Comparison of ENCODE assay signal across 12 cellular contexts in genomic region chr1:204443871-204444581, GRCh38. TPM values are rescaled to one million over a fixed set of nuclear protein-coding genes. Genes with fewer than 3 reads are reported as not detected.
A peak's percentile ranks its signal among the peaks of the same experiment; 100 is the strongest.
DNase-seq lines count a peak whose midpoint lies in the region; ATAC-seq and TF ChIP-seq lines count a peak whose summit lies in the region.
"Had no signal": no experiment of that assay in that cellular context is flagged by ENCODE, and none has a peak within 500 bp of the region (broad histone marks: within the 10 kb centered on the region; RNA-seq: fewer than 3 reads in every experiment).

No MANE protein-coding gene starts in this region.

- H3K27ac Mint-ChIP-seq in MCF 10A (ENCODE audit: low read depth, unreplicated experiment) = peak overlapping the region; percentile 6
- no peak overlapping the region for H3K27ac Mint-ChIP-seq in endodermal cell

- TF ChIP-seq POLR2A in vagina (IDR thresholded peaks at IDR 0.05) = no peak

- ATAC-seq in omental fat pad (ENCODE audit: low FRiP score) (peak; percentile 39), GM18517 (IDR thresholded peaks at IDR 0.05; ENCODE audit: unreplicated experiment) (no peak), HG02981 (IDR thresholded peaks at IDR 0.05; ENCODE audit: unreplicated experiment) (no peak)

- H3K9ac ChIP-seq in endodermal cell (ENCODE audit: extremely low read depth, low read length, poor library complexity, severe bottlenecking) = no peak overlapping the region
- H3K9ac ChIP-seq: BLaER1 had no signal

- TF ChIP-seq CTCF in MCF 10A (IDR thresholded peaks at IDR 0.05; ENCODE audit: unreplicated experiment) (no peak), omental fat pad (IDR thresholded peaks at IDR 0.05) (no peak), vagina (IDR thresholded peaks at IDR 0.05) (no peak), endodermal cell (conservative IDR thresholded peaks at IDR 0.05) (no peak)

- H3K9me3 Mint-ChIP-seq in MCF 10A (ENCODE audit: unreplicated experiment) (no peaks in the 10 kb centered on the region), endodermal cell (no peaks in the 10 kb centered on the region)

- POLR2A ChIA-PET in MCF 10A (lab: Yijun Ruan, JAX) = interaction anchor here (0.6 to 5.1 kb wide), 25 partner anchors 9 to 783 kb away, joined by 3 to 64 read pairs (median 5); partner anchors contain the start of genes MDM4 and PIK3C2B

- no peaks in the 10 kb centered on the region for H3K9me3 ChIP-seq in vagina
- no peaks in the 10 kb centered on the region for H3K9me3 ChIP-seq in endodermal cell (ENCODE audit: control insufficient read depth, low read length)
- H3K9me3 ChIP-seq: adrenal gland, BLaER1 had no signal

- 90 to 96% methylated on average over 7 to 11 of the region's 11 CpGs for WGBS in endodermal cell (ENCODE audit: insufficient coverage in 1 of 2, insufficient read length in 1 of 2), 2 experiments

- H3K4me1 ChIP-seq in vagina (peaks cover 61% of the 10 kb centered on the region), endodermal cell (ENCODE audit: control insufficient read depth, insufficient read depth, low read length) (no peaks in the 10 kb centered on the region)

- peak in 2 of 3 donors; percentile 25 to 27 for DNase-seq in stimulated activated CD4-positive, alpha-beta T cell treated with anti-CD3 and anti-CD28 coated beads, Interleukin-12 subunit alpha, Interleukin-12 subunit beta, amount 100 ng/mL, for 48 hours (ENCODE audit: low read depth in 2 of 3, low spot score in 1 of 3)
- DNase-seq in stimulated activated CD4-positive, alpha-beta T cell treated with anti-CD3 and anti-CD28 coated beads, Interleukin-12 subunit alpha, Interleukin-12 subunit beta, amount 100 ng/mL, for 4 hours = no peak
- peak; percentile 92 for DNase-seq in MCF 10A (ENCODE audit: unreplicated experiment)
- DNase-seq in omental fat pad (ENCODE audit: low spot score) = no peak
- DNase-seq in vagina (ENCODE audit: extremely low spot score in 2 of 2) = no peak
- DNase-seq in endodermal cell = no peak
- DNase-seq: adrenal gland, GOT3, NCI-H2081 treated with DMSO at 0.1 percent for 48 hours had no signal

- H3K27me3 ChIP-seq in vagina (no peaks in the 10 kb centered on the region), endodermal cell (ENCODE audit: control insufficient read depth, insufficient read depth, low read length, poor library complexity, severe bottlenecking) (peaks cover 54% of the 10 kb centered on the region)
- H3K27me3 ChIP-seq: adrenal gland, BLaER1 had no signal

- no TSS peak for BruUV-seq in MCF 10A (replicated peaks; lab: Mats Ljungman, UMichigan)

- H3K36me3 Mint-ChIP-seq in MCF 10A (ENCODE audit: insufficient read depth, unreplicated experiment) (peaks cover 19% of the 10 kb centered on the region), endodermal cell (ENCODE audit: low read depth) (peaks cover 55% of the 10 kb centered on the region)

- peak overlapping the region; percentile 79 for H3K27ac ChIP-seq in vagina
- H3K27ac ChIP-seq in endodermal cell (ENCODE audit: low read depth, low read length) = no peak overlapping the region
- H3K27ac ChIP-seq: BLaER1 had no signal

- H3K36me3 ChIP-seq in vagina = peaks cover 0 to 22% of the 10 kb centered on the region in 2 donors
- peaks cover 48% of the 10 kb centered on the region for H3K36me3 ChIP-seq in endodermal cell (ENCODE audit: control insufficient read depth, insufficient read depth, low read length)

- H3K4me3 ChIP-seq in vagina (no peak overlapping the region), endodermal cell (ENCODE audit: low read length) (no peak overlapping the region)
- H3K4me3 ChIP-seq: adrenal gland, BLaER1 had no signal

- no peaks in the 10 kb centered on the region for H3K27me3 Mint-ChIP-seq in MCF 10A (ENCODE audit: insufficient read depth, unreplicated experiment)
- H3K27me3 Mint-ChIP-seq in endodermal cell (ENCODE audit: insufficient read depth) = peaks cover 34% of the 10 kb centered on the region

- no peak overlapping the region for H3K4me3 Mint-ChIP-seq in MCF 10A (ENCODE audit: unreplicated experiment)
- H3K4me3 Mint-ChIP-seq in endodermal cell = no peak overlapping the region

- intact Hi-C loops in MCF 10A (cut with micrococcal nuclease) = no loop called here
- intact Hi-C loops in vagina (cut with DNase I) = loop anchor here (2.0 kb wide), 1 partner anchor 49 kb away; no protein-coding TSS in a partner anchor

- H3K4me1 Mint-ChIP-seq in MCF 10A (ENCODE audit: insufficient read depth, unreplicated experiment) (peaks cover 40% of the 10 kb centered on the region), endodermal cell (peaks cover 5% of the 10 kb centered on the region)

- CTCF ChIA-PET in MCF 10A (lab: Yijun Ruan, JAX) = interaction anchor here (0.8 to 38.8 kb wide), 11 partner anchors 8 to 363 kb away, joined by 3 to 1125 read pairs (median 4); partner anchors contain the start of gene PIK3C2B

RNA-seq across cellular contexts. Expression of gene PPP1R15B, which starts 32.4 kb away (rescaled TPM):
- total RNA-seq in MCF 10A (2022) (86.0 and 94.8 TPM in 2 replicates), omental fat pad (100 to 1,000 TPM in 2 of 4 donors, 10 to 100 TPM in 2; 62.3 to 238 (median 124) TPM), vagina (42.0 TPM), endodermal cell (10 to 100 TPM; 44.8 to 79.2 TPM)
- polyA plus RNA-seq in endodermal cell (2013, experiment 1 of 2) = 34.4 TPM
- polyA plus RNA-seq in endodermal cell (2013, experiment 2 of 2) = 30.5 TPM

RNA-seq across cellular contexts. Expression of gene PIK3C2B, which starts 50.6 kb away (rescaled TPM):
- total RNA-seq in MCF 10A (2022) = 3.4 and 4.4 TPM in 2 replicates
- 10 to 100 TPM; 17.2 to 42.4 (median 31.6) TPM for total RNA-seq in omental fat pad
- total RNA-seq in vagina = 52.1 TPM
- 10 to 100 TPM; 21.3 to 23.9 TPM for total RNA-seq in endodermal cell
- polyA plus RNA-seq in endodermal cell (2013, experiment 1 of 2) = 34.1 TPM
- polyA plus RNA-seq in endodermal cell (2013, experiment 2 of 2) = 30.8 TPM

Comparison
In these comparisons a context has a peak if more than half of its experiments do, and no peak if none do; other contexts are left out.
1. DNase-seq: peak in stimulated activated CD4-positive, alpha-beta T cell treated with anti-CD3 and anti-CD28 coated beads, Interleukin-12 subunit alpha, Interleukin-12 subunit beta, amount 100 ng/mL, for 48 hours (2 of 3) and MCF 10A (single experiment); none in stimulated activated CD4-positive, alpha-beta T cell treated with anti-CD3 and anti-CD28 coated beads, Interleukin-12 subunit alpha, Interleukin-12 subunit beta, amount 100 ng/mL, for 4 hours (single experiment), omental fat pad (single experiment), vagina (0 of 2) and endodermal cell (single experiment).